In genomic region chr12:65788912-65789311, GRCh38 we compare ENCODE assay signal across 26 cellular contexts. TPM values are rescaled to one million over a fixed set of nuclear protein-coding genes. Genes with fewer than 3 reads are reported as not detected.
"Had no signal": no experiment of that assay in that cellular context is flagged by ENCODE, and none has a peak within 500 bp of the region (broad histone marks: within the 10 kb centered on the region; RNA-seq: fewer than 3 reads in every experiment).

No MANE protein-coding gene starts in this region.

- H3K27ac ChIP-seq: neural progenitor cell, ovary, parathyroid adenoma, psoas muscle, skin epidermis, spleen, suprapubic skin, testis, tibial artery, transverse colon, upper lobe of right lung, uterus had no signal

- H3K27me3 ChIP-seq: neural progenitor cell, ovary, suprapubic skin, testis, transverse colon, upper lobe of right lung, uterus had no signal

- H3K79me2 ChIP-seq: parathyroid adenoma had no signal

- H3K4me2 ChIP-seq: neural progenitor cell, smooth muscle cell had no signal

- H3K4me3 ChIP-seq: neural progenitor cell, ovary, psoas muscle, skin epidermis, smooth muscle cell, spleen, suprapubic skin, testis, tibial artery, transverse colon, upper lobe of right lung, uterus had no signal

- H3K4me1 ChIP-seq: neural progenitor cell, parathyroid adenoma, psoas muscle, spleen, suprapubic skin, testis, tibial artery, transverse colon, upper lobe of right lung, uterus had no signal

- H2AFZ ChIP-seq: neural progenitor cell, parathyroid adenoma had no signal

- H3K9ac ChIP-seq: neural progenitor cell, parathyroid adenoma had no signal

- H3K9me3 ChIP-seq: ovary, suprapubic skin, testis, tibial artery, transverse colon, upper lobe of right lung, uterus had no signal

- H3K36me3 ChIP-seq: neural progenitor cell, ovary, spleen, suprapubic skin, tibial artery, transverse colon, upper lobe of right lung, uterus had no signal

- DNase-seq: natural killer cell; occipital lobe; ovary; posterior cingulate gyrus; psoas muscle; right cardiac atrium; spleen; stimulated activated CD4-positive, alpha-beta T cell treated with anti-CD3 and anti-CD28 coated beads, Interleukin-12 subunit alpha, Interleukin-12 subunit beta, amount 100 ng/mL, for 4 hours; stimulated activated CD4-positive, alpha-beta T cell treated with anti-CD3 and anti-CD28 coated beads, Interleukin-1b, Interleukin-23, amount 100 ng/mL, for 48 hours; stimulated activated CD4-positive, alpha-beta T cell treated with anti-CD3 and anti-CD28 coated beads, Interleukin-4, amount 100 ng/mL, for 1 hour; stimulated activated CD4-positive, alpha-beta T cell treated with anti-CD3 and anti-CD28 coated beads, Interleukin-4, amount 100 ng/mL, for 4 hours; stimulated activated CD8-positive, alpha-beta memory T cell treated with anti-CD3 and anti-CD28 coated beads, Interleukin-4, amount 100 ng/mL, for 48 hours; stimulated activated naive CD4-positive, alpha-beta T cell; stimulated activated naive CD8-positive, alpha-beta T cell treated with anti-CD3 and anti-CD28 coated beads, Interleukin-15, amount 100 ng/mL, for 72 hours; stimulated activated naive CD8-positive, alpha-beta T cell treated with anti-CD3 and anti-CD28 coated beads, Interleukin-15, Interleukin-2, amounts not matched to agents 100 U/mL and 50 U/mL, for 24 hours; substantia nigra; testis; tibial artery; transverse colon; upper lobe of right lung; uterus had no signal

RNA-seq across cellular contexts. Expression of gene HMGA2, which starts 35.4 kb away (rescaled TPM):
- total RNA-seq: right cardiac atrium, upper lobe of right lung had no signal
